ENCODE assay signal across 24 cellular contexts in the genomic region with DNA sequence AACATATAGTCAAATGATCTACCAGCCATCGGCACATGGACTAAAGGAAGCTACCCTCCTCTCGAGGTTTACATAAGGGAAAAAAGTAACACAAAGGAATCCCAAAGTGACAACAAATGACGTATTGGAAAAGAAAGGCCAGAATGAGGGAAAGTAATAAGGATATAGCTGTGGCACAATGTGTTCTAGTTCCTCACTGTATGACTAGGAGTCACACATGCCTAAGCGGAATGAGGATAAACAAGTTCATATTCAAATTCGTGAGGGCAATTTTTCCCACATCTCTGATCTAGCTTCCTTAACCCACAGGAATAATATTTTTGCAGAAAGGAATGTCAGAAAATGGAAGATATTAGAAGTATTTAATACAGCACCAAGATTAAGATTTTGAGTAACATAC.
"Had no signal": no experiment of that assay in that cellular context is flagged by ENCODE, and none has a peak within 500 bp of the region (broad histone marks: within the 10 kb centered on the region; RNA-seq: fewer than 3 reads in every experiment).

No MANE protein-coding gene starts in this region.

- H2AFZ ChIP-seq: hepatocyte had no signal

- H3K4me2 ChIP-seq: hepatocyte had no signal

- H3K79me2 ChIP-seq: hepatocyte had no signal

- H3K27ac Mint-ChIP-seq: memory B cell; naive thymus-derived CD4-positive, alpha-beta T cell; natural killer cell treated with Interleukin-12 subunit alpha and Interleukin-12 subunit beta and Interleukin-15 and Interleukin-18, amount 100 ng/mL, for 72 hours; stimulated activated memory B cell treated with anti-CD40 and anti-IgM and Interleukin-4, amounts not matched to agents 10 μg/mL and 1 μg/mL and 100 μg/mL, for 72 hours had no signal

- H3K27ac ChIP-seq: heart right ventricle, hepatocyte, left ventricle myocardium inferior, ovary, right atrium auricular region, spleen, thyroid gland, transverse colon, upper lobe of right lung had no signal

- H3K27me3 ChIP-seq: heart right ventricle, hepatocyte, ovary, right atrium auricular region, spleen, thyroid gland, transverse colon, upper lobe of right lung had no signal

- H3K4me3 ChIP-seq: heart right ventricle, hepatocyte, left ventricle myocardium inferior, lung, mucosa of descending colon, ovary, right atrium auricular region, spleen, thyroid gland, transverse colon, upper lobe of right lung had no signal

- H3K9me3 Mint-ChIP-seq: memory B cell had no signal

- H3K9me3 ChIP-seq: left ventricle myocardium inferior, mucosa of descending colon, ovary, right atrium auricular region, thyroid gland, transverse colon, upper lobe of right lung had no signal

- ATAC-seq: heart right ventricle; mucosa of descending colon; naive thymus-derived CD4-positive, alpha-beta T cell; natural killer cell treated with Interleukin-12 subunit alpha and Interleukin-12 subunit beta and Interleukin-15 and Interleukin-18, amount 100 ng/mL, for 72 hours; stimulated activated memory B cell treated with anti-CD40 and anti-IgM and Interleukin-4, amounts not matched to agents 10 μg/mL and 1 μg/mL and 100 μg/mL, for 72 hours; stimulated activated naive CD8-positive, alpha-beta T cell treated with anti-CD3 and anti-CD28 coated beads, Interleukin-15, amount 100 ng/mL, for 72 hours; upper lobe of right lung had no signal

- DNase-seq: heart right ventricle; islet precursor cell; left ventricle myocardium inferior; midbrain; mucosa of descending colon; naive thymus-derived CD4-positive, alpha-beta T cell; ovary; small intestine; spleen; stimulated activated CD4-positive, alpha-beta T cell treated with anti-CD3 and anti-CD28 coated beads, Interleukin-4, amount 100 ng/mL, for 4 hours; stimulated activated CD8-positive, alpha-beta memory T cell treated with anti-CD3 and anti-CD28 coated beads, Interleukin-4, amount 100 ng/mL, for 48 hours; stimulated activated naive CD4-positive, alpha-beta T cell treated with Interleukin-2 at 50 U/mL for 16 hours; stimulated activated naive CD8-positive, alpha-beta T cell treated with anti-CD3 and anti-CD28 coated beads, Interleukin-15, amount 100 ng/mL, for 72 hours; substantia nigra; thyroid gland; transverse colon; upper lobe of right lung had no signal

- H3K4me1 ChIP-seq: right atrium auricular region, spleen, thyroid gland, transverse colon, upper lobe of right lung had no signal

- H3K4me1 Mint-ChIP-seq: memory B cell; naive thymus-derived CD4-positive, alpha-beta T cell; stimulated activated memory B cell treated with anti-CD40 and anti-IgM and Interleukin-4, amounts not matched to agents 10 μg/mL and 1 μg/mL and 100 μg/mL, for 72 hours; stimulated activated naive CD8-positive, alpha-beta T cell treated with anti-CD3 and anti-CD28 coated beads, Interleukin-15, amount 100 ng/mL, for 72 hours had no signal

- H3K4me3 Mint-ChIP-seq: memory B cell; naive thymus-derived CD4-positive, alpha-beta T cell; natural killer cell treated with Interleukin-12 subunit alpha and Interleukin-12 subunit beta and Interleukin-15 and Interleukin-18, amount 100 ng/mL, for 72 hours; stimulated activated memory B cell treated with anti-CD40 and anti-IgM and Interleukin-4, amounts not matched to agents 10 μg/mL and 1 μg/mL and 100 μg/mL, for 72 hours; stimulated activated naive CD8-positive, alpha-beta T cell treated with anti-CD3 and anti-CD28 coated beads, Interleukin-15, amount 100 ng/mL, for 72 hours had no signal

- H3K36me3 Mint-ChIP-seq: memory B cell; naive thymus-derived CD4-positive, alpha-beta T cell; natural killer cell treated with Interleukin-12 subunit alpha and Interleukin-12 subunit beta and Interleukin-15 and Interleukin-18, amount 100 ng/mL, for 72 hours; stimulated activated memory B cell treated with anti-CD40 and anti-IgM and Interleukin-4, amounts not matched to agents 10 μg/mL and 1 μg/mL and 100 μg/mL, for 72 hours had no signal

- H3K36me3 ChIP-seq: heart right ventricle, left ventricle myocardium inferior, ovary, right atrium auricular region, spleen, thyroid gland, transverse colon, upper lobe of right lung had no signal

- H3K27me3 Mint-ChIP-seq: progenitor cell of endocrine pancreas; stimulated activated memory B cell treated with anti-CD40 and anti-IgM and Interleukin-4, amounts not matched to agents 10 μg/mL and 1 μg/mL and 100 μg/mL, for 72 hours; stimulated activated naive CD8-positive, alpha-beta T cell treated with anti-CD3 and anti-CD28 coated beads, Interleukin-15, amount 100 ng/mL, for 72 hours had no signal
